In genomic region chr21:17821121-17821520, GRCh38 we compare ENCODE assay signal across 1 cellular context.
TF ChIP-seq lines count a peak whose summit lies in the region.

No MANE protein-coding gene starts in this region.

TF ChIP-seq in K562, 482 proteins besides CTCF, POLR2A, EP300 and RAD21 (continued from another document):
- TF ChIP-seq ZNF655 (CRISPR knock-in tag; IDR thresholded peaks at IDR 0.05), result no peak
- TF ChIP-seq ETV6 (IDR thresholded peaks at IDR 0.05; ENCODE audit: borderline replicate concordance in 1 of 2, low read depth in 2 of 2, low read length in 1 of 2), result no peak
- TF ChIP-seq ETV6 (CRISPR knock-in tag; IDR thresholded peaks at IDR 0.05; ENCODE audit: borderline replicate concordance), result no peak
- no peak for TF ChIP-seq TGIF2 (CRISPR knock-in tag; IDR thresholded peaks at IDR 0.05)
- no peak for TF ChIP-seq SNIP1 (IDR thresholded peaks at IDR 0.05; ENCODE audit: low read depth)
- no peak for TF ChIP-seq ZBTB43 (CRISPR knock-in tag; IDR thresholded peaks at IDR 0.05)
- no peak for TF ChIP-seq HMBOX1 (IDR thresholded peaks at IDR 0.05)
- no peak for TF ChIP-seq ETS2 (tag; IDR thresholded peaks at IDR 0.05; ENCODE audit: borderline replicate concordance, poor library complexity, severe bottlenecking)
- no peak for TF ChIP-seq THAP12 (CRISPR knock-in tag; IDR thresholded peaks at IDR 0.05)
- no peak for TF ChIP-seq ZNF224 (CRISPR knock-in tag; IDR thresholded peaks at IDR 0.05)
- no peak for TF ChIP-seq ZBTB34 (CRISPR knock-in tag; IDR thresholded peaks at IDR 0.05)
- no peak for TF ChIP-seq ZNF75A (CRISPR knock-in tag; IDR thresholded peaks at IDR 0.05)
- TF ChIP-seq MAZ (CRISPR knock-in tag; conservative IDR thresholded peaks at IDR 0.05 in 1 of 2, IDR thresholded peaks at IDR 0.05 in 1 of 2), result no peak
- TF ChIP-seq ZNF184 (CRISPR knock-in tag; IDR thresholded peaks at IDR 0.05), result no peak
